Comparison of ENCODE assay signal across 12 cellular contexts in the genomic region with DNA sequence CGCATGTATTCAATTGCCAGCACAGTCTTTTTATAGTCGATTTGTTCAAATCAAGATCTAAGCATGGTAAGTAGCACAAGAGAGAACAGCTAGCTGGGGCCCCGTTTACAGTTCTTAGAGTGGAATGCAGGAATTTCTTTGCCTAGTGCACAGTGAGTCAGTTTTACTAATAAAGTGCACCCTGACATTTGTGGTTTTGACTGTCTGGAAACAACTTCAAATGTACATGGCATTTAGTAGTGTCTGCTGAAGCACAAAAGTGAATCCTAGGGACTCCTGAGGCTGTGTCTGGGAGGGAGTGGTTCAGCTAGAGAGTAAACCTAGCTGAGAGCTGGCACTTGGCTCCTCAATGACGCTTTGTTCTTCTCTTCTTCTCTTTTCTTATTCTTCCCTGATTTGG.
DNase-seq lines count a peak whose midpoint lies in the region; ATAC-seq, FAIRE-seq and TF ChIP-seq lines count a peak whose summit lies in the region.
"Had no signal": no experiment of that assay in that cellular context is flagged by ENCODE, and none has a peak within 500 bp of the region (broad histone marks: within the 10 kb centered on the region; RNA-seq: fewer than 3 reads in every experiment).

No MANE protein-coding gene starts in this region.

- no peaks in the 10 kb centered on the region for H3K27me3 Mint-ChIP-seq in mesothelial cell of epicardium (ENCODE audit: low read depth)
- H3K27me3 Mint-ChIP-seq in T-helper 17 cell = peaks cover 12% of the 10 kb centered on the region

- H3K27ac Mint-ChIP-seq in mesothelial cell of epicardium (peak overlapping the region; percentile 63), T-helper 17 cell (no peak overlapping the region)
- H3K27ac Mint-ChIP-seq: activated naive CD4-positive, alpha-beta T cell treated with anti-CD3 and anti-CD28 coated beads, Interleukin-2, amount 10 ng/mL, durations not matched to agents 7 days and 5 days; nephron had no signal

- no peak overlapping the region for H3K4me3 ChIP-seq in cardiac fibroblast (replicated peaks in 1 of 2; ENCODE audit: low read depth in 2 of 2, low read length in 2 of 2)

- H3K4me3 Mint-ChIP-seq in mesothelial cell of epicardium = no peak overlapping the region
- H3K4me3 Mint-ChIP-seq in T-helper 17 cell = no peak overlapping the region
- H3K4me3 Mint-ChIP-seq: activated naive CD4-positive, alpha-beta T cell treated with anti-CD3 and anti-CD28 coated beads, Interleukin-2, amount 10 ng/mL, durations not matched to agents 7 days and 5 days; nephron had no signal

- H3K4me1 Mint-ChIP-seq in mesothelial cell of epicardium (peaks cover 41% of the 10 kb centered on the region), T-helper 17 cell (no peaks in the 10 kb centered on the region)
- H3K4me1 Mint-ChIP-seq: activated naive CD4-positive, alpha-beta T cell treated with anti-CD3 and anti-CD28 coated beads, Interleukin-2, amount 10 ng/mL, durations not matched to agents 7 days and 5 days had no signal

- FAIRE-seq in GM12892 (lab: Jason Lieb, UNC) = no peak

- no peaks in the 10 kb centered on the region for H3K9me3 ChIP-seq in T-helper 17 cell (ENCODE audit: control insufficient read depth, low read length, poor library complexity, severe bottlenecking)

- in situ Hi-C loops in Caki2 (cut with HindIII; ENCODE audit: low pct_unique_long_range_greater_than_20kb, low sequenced_read_pairs) = no loop called here

- no peak for TF ChIP-seq POLR2A in GM12892 (IDR thresholded peaks at IDR 0.05; ENCODE audit: low read depth, low read length)

- TF ChIP-seq CTCF in cardiac fibroblast (IDR thresholded peaks at IDR 0.05; ENCODE audit: low read depth, low read length) (no peak), mesothelial cell of epicardium (IDR thresholded peaks at IDR 0.05; ENCODE audit: unreplicated experiment) (no peak)

- H3K36me3 Mint-ChIP-seq in mesothelial cell of epicardium = no peaks in the 10 kb centered on the region
- peaks cover 2% of the 10 kb centered on the region for H3K36me3 Mint-ChIP-seq in T-helper 17 cell (ENCODE audit: low read depth)
- H3K36me3 Mint-ChIP-seq: activated naive CD4-positive, alpha-beta T cell treated with anti-CD3 and anti-CD28 coated beads, Interleukin-2, amount 10 ng/mL, durations not matched to agents 7 days and 5 days had no signal

- no peaks in the 10 kb centered on the region for H3K9me3 Mint-ChIP-seq in mesothelial cell of epicardium
- H3K9me3 Mint-ChIP-seq: activated naive CD4-positive, alpha-beta T cell treated with anti-CD3 and anti-CD28 coated beads, Interleukin-2, amount 10 ng/mL, durations not matched to agents 7 days and 5 days; nephron had no signal

- ATAC-seq in HG02763 (IDR thresholded peaks at IDR 0.05; ENCODE audit: unreplicated experiment) (no peak), T-helper 17 cell (no peak)

- peak; percentile 60 for DNase-seq in Caki2 (ENCODE audit: low read depth)
- peak; percentile 89 for DNase-seq in NCI-H226
- DNase-seq in cardiac fibroblast (ENCODE audit: low read depth in 2 of 2) = peak; percentile 85 to 97
- no peak for DNase-seq in mesothelial cell of epicardium (ENCODE audit: low spot score in 2 of 2, unreplicated experiment in 2 of 2)
- no peak for DNase-seq in GM12892 (ENCODE audit: insufficient read length)
- no peak for DNase-seq in NCI-H1930 (lab: John Stamatoyannopoulos, UW)
- no peak for DNase-seq in T-helper 17 cell
- DNase-seq: activated naive CD4-positive, alpha-beta T cell treated with anti-CD3 and anti-CD28 coated beads, Interleukin-2, amount 10 ng/mL, durations not matched to agents 7 days and 5 days; GDM1; glutamatergic neuron had no signal

Comparison
In these comparisons a context has a peak if more than half of its experiments do, and no peak if none do; other contexts are left out.
1. DNase-seq: peak in Caki2 (single experiment), NCI-H226 (single experiment) and cardiac fibroblast (2 of 2); none in mesothelial cell of epicardium (0 of 2), GM12892 (single experiment), NCI-H1930 (0 of 2) and T-helper 17 cell (0 of 3).